Comparison of ENCODE assay signal across 15 cellular contexts in the genomic region with DNA sequence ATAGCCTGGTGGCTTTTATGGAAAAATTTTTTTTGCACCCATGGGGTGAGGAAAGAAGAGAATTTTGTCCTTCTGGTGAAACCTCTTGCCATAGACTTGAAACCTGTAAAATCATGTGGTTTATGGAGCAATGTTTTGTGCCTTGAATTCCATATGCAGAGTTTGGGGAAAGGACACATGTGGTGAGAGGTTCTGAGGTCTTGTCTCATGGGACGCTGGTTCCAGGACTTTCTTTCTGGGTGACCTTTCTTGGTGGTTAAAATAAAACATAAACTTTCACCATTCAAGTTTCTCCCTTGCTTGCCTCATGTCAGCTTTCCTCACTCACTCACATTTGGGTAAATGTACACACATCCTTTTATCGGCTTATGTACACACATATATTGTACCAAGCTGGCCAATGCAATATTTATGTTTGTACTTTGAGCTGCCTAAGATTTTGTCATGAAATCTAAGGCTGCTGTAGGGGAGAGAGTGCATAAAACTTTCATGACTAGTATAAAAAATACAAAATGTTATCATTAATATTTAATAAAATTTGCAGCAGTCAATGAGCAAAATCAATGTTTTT.
DNase-seq lines count a peak whose midpoint lies in the region; ATAC-seq and TF ChIP-seq lines count a peak whose summit lies in the region.
"Had no signal": no experiment of that assay in that cellular context is flagged by ENCODE, and none has a peak within 500 bp of the region (broad histone marks: within the 10 kb centered on the region; RNA-seq: fewer than 3 reads in every experiment).

No MANE protein-coding gene starts in this region.

- peaks cover 2% of the 10 kb centered on the region for H3K4me1 Mint-ChIP-seq in activated T-cell treated with anti-CD3 and anti-CD28 coated beads, Interleukin-2, amount 50 U/mL, for 24 hours (ENCODE audit: low read depth)
- H3K4me1 Mint-ChIP-seq in stimulated activated effector memory CD8-positive, alpha-beta T cell treated with anti-CD3 and anti-CD28 coated beads, Interleukin-12 subunit alpha, Interleukin-12 subunit beta, amount 100 ng/mL, for 72 hours: no peaks in the 10 kb centered on the region
- H3K4me1 Mint-ChIP-seq in T-cell: no peaks in the 10 kb centered on the region

- no peak for TF ChIP-seq CTCF in heart right ventricle (IDR thresholded peaks at IDR 0.05)
- TF ChIP-seq CTCF in fibroblast of the aortic adventitia (IDR thresholded peaks at IDR 0.05; ENCODE audit: insufficient read depth, low read length): no peak
- TF ChIP-seq CTCF in osteoblast (IDR thresholded peaks at IDR 0.05; ENCODE audit: extremely low read depth, low read depth, low read length): no peak

- no peaks in the 10 kb centered on the region for H3K36me3 Mint-ChIP-seq in activated T-cell treated with anti-CD3 and anti-CD28 coated beads, Interleukin-2, amount 50 U/mL, for 24 hours (ENCODE audit: low read depth)
- H3K36me3 Mint-ChIP-seq in stimulated activated effector memory CD8-positive, alpha-beta T cell treated with anti-CD3 and anti-CD28 coated beads, Interleukin-12 subunit alpha, Interleukin-12 subunit beta, amount 100 ng/mL, for 72 hours: no peaks in the 10 kb centered on the region
- no peaks in the 10 kb centered on the region for H3K36me3 Mint-ChIP-seq in T-cell

- no peak overlapping the region for H3K27ac Mint-ChIP-seq in activated T-cell treated with anti-CD3 and anti-CD28 coated beads, Interleukin-2, amount 50 U/mL, for 24 hours
- H3K27ac Mint-ChIP-seq in stimulated activated effector memory CD8-positive, alpha-beta T cell treated with anti-CD3 and anti-CD28 coated beads, Interleukin-12 subunit alpha, Interleukin-12 subunit beta, amount 100 ng/mL, for 72 hours: no peak overlapping the region
- H3K27ac Mint-ChIP-seq in T-cell: no peak overlapping the region

- H3K27me3 Mint-ChIP-seq in activated T-cell treated with anti-CD3 and anti-CD28 coated beads, Interleukin-2, amount 50 U/mL, for 24 hours: peaks cover 41% of the 10 kb centered on the region
- peaks cover 22 to 40% of the 10 kb centered on the region in 2 donors for H3K27me3 Mint-ChIP-seq in T-cell

- ATAC-seq in heart right ventricle (peak in 3 of 8 donors; percentile 2 to 16 (median 6)), HG03571 (IDR thresholded peaks at IDR 0.05; ENCODE audit: unreplicated experiment) (no peak), T-cell (replicated peaks in 1 of 4) (no peak)
- ATAC-seq in stimulated activated effector memory CD8-positive, alpha-beta T cell treated with anti-CD3 and anti-CD28 coated beads, Interleukin-12 subunit alpha, Interleukin-12 subunit beta, amount 100 ng/mL, for 72 hours: no peak

- CTCF ChIA-PET in T-cell (lab: Charles Lee): no interaction called here

- H4K20me1 ChIP-seq in osteoblast (ENCODE audit: insufficient read depth, low read length): no peaks in the 10 kb centered on the region

- H3K9me3 ChIP-seq in heart right ventricle (no peaks in the 10 kb centered on the region), osteoblast (ENCODE audit: low read depth, low read length) (no peaks in the 10 kb centered on the region)
- H3K9me3 ChIP-seq: Caco-2, colonic mucosa had no signal

- H3K4me3 Mint-ChIP-seq in activated T-cell treated with anti-CD3 and anti-CD28 coated beads, Interleukin-2, amount 50 U/mL, for 24 hours: no peak overlapping the region
- no peak overlapping the region for H3K4me3 Mint-ChIP-seq in stimulated activated effector memory CD8-positive, alpha-beta T cell treated with anti-CD3 and anti-CD28 coated beads, Interleukin-12 subunit alpha, Interleukin-12 subunit beta, amount 100 ng/mL, for 72 hours
- no peak overlapping the region for H3K4me3 Mint-ChIP-seq in T-cell

- POLR2A ChIA-PET in T-cell (lab: Charles Lee): no interaction called here

- no peak overlapping the region for H2AFZ ChIP-seq in osteoblast (ENCODE audit: low read length)

- peak overlapping the region; percentile 66 to 91 (median 82) for H3K27ac ChIP-seq in heart right ventricle
- peak overlapping the region; percentile 94 for H3K27ac ChIP-seq in osteoblast (ENCODE audit: low read depth, low read length)
- H3K27ac ChIP-seq: colonic mucosa had no signal

- peaks cover 3% of the 10 kb centered on the region for H3K9me3 Mint-ChIP-seq in activated T-cell treated with anti-CD3 and anti-CD28 coated beads, Interleukin-2, amount 50 U/mL, for 24 hours
- H3K9me3 Mint-ChIP-seq in stimulated activated effector memory CD8-positive, alpha-beta T cell treated with anti-CD3 and anti-CD28 coated beads, Interleukin-12 subunit alpha, Interleukin-12 subunit beta, amount 100 ng/mL, for 72 hours: no peaks in the 10 kb centered on the region
- H3K9me3 Mint-ChIP-seq in T-cell: no peaks in the 10 kb centered on the region

- intact Hi-C loops in heart right ventricle (cut with DNase I): loop anchor here in 6 of 10 donors (5.0 to 10.0 kb wide), 8 partner anchors 40 to 145 kb away; partner anchors contain the start of gene CELF2 (in 2 of the 6)
- intact Hi-C loops in cardiac septum (cut with DNase I): loop anchor here (5.0 kb wide), 3 partner anchors 40 to 80 kb away; no protein-coding TSS in a partner anchor

- no peaks in the 10 kb centered on the region for H3K36me3 ChIP-seq in heart right ventricle
- no peaks in the 10 kb centered on the region for H3K36me3 ChIP-seq in osteoblast (ENCODE audit: insufficient read depth, low read length)
- H3K36me3 ChIP-seq: colonic mucosa had no signal

- peaks cover 0 to 32% (median 26%) of the 10 kb centered on the region in 9 donors for H3K4me1 ChIP-seq in heart right ventricle
- H3K4me1 ChIP-seq in osteoblast (ENCODE audit: insufficient read depth, low read length): peaks cover 22% of the 10 kb centered on the region
- H3K4me1 ChIP-seq: Caco-2, colonic mucosa had no signal

- H3K27me3 ChIP-seq in heart right ventricle (no peaks in the 10 kb centered on the region), osteoblast (ENCODE audit: insufficient read depth, low read length) (no peaks in the 10 kb centered on the region)
- H3K27me3 ChIP-seq: colonic mucosa had no signal

- H3K4me3 ChIP-seq in heart right ventricle: no peak overlapping the region
- peak overlapping the region; percentile 13 for H3K4me3 ChIP-seq in fibroblast of the aortic adventitia (ENCODE audit: low read depth, low read length)
- no peak overlapping the region for H3K4me3 ChIP-seq in osteoblast (ENCODE audit: insufficient read depth, low read length)
- H3K4me3 ChIP-seq: colonic mucosa had no signal

- H3K4me2 ChIP-seq in osteoblast (ENCODE audit: insufficient read depth, low read length): peak overlapping the region; percentile 47

- 66 to 73% methylated on average over 2 of the region's 2 CpGs for WGBS in heart right ventricle, 2 donors

- H3K79me2 ChIP-seq in osteoblast (ENCODE audit: insufficient read depth, low read length): no peaks in the 10 kb centered on the region

- DNase-seq in heart right ventricle (no peak), cardiac septum (ENCODE audit: low spot score) (no peak), fibroblast of the aortic adventitia (ENCODE audit: low read depth) (no peak), osteoblast (ENCODE audit: insufficient read length, low spot score, missing footprints) (no peak), T-cell (no peak)
- DNase-seq in activated T-cell treated with anti-CD3 and anti-CD28 coated beads, Interleukin-2, amount 50 U/mL, for 24 hours: no peak
- DNase-seq in stimulated activated effector memory CD8-positive, alpha-beta T cell treated with anti-CD3 and anti-CD28 coated beads, Interleukin-12 subunit alpha, Interleukin-12 subunit beta, amount 100 ng/mL, for 72 hours (ENCODE audit: low spot score in 2 of 2): no peak
- DNase-seq: activated CD4-positive, alpha-beta T cell treated with anti-CD3 and anti-CD28 coated beads for 4 hours; activated T-cell treated with anti-CD3 and anti-CD28 coated beads, Interleukin-2, amount 50 U/mL, for 1 hour; Caco-2; colonic mucosa; NCI-H2029; NCI-H69; stimulated activated CD4-positive, alpha-beta T cell treated with anti-CD3 and anti-CD28 coated beads, Interleukin-1b, Interleukin-23, amount 100 ng/mL, for 48 hours had no signal
